17 cellular contexts compared by ENCODE assay signal in the genomic region with DNA sequence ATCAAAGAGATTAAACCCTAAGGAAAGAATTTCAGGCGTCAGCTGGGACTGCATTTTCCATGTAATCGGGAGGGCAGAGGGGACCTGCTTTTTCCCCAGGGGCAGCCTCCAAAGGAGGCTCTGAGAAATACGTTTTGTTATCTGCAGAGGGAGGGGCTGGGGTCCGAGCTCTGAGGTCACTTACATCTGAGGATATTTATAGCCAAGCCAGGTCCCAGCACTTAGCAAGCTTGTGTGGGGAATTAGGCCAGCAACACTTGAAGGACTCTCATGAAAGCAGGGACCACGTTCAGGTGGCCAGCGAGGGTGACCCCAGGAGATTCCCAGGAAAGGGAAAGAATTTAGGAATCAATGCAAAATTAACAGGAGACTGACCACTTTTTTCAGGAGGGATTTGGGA.
"Had no signal": no experiment of that assay in that cellular context is flagged by ENCODE, and none has a peak within 500 bp of the region (broad histone marks: within the 10 kb centered on the region; RNA-seq: fewer than 3 reads in every experiment).

No MANE protein-coding gene starts in this region.

- H3K27me3 ChIP-seq: body of pancreas had no signal

- H3K9me3 ChIP-seq: body of pancreas, prostate gland had no signal

- H3K36me3 ChIP-seq: prostate gland, WERI-Rb-1 had no signal

- H3K4me3 ChIP-seq: body of pancreas, prostate gland had no signal

- H3K27ac ChIP-seq: body of pancreas, epithelial cell of prostate, prostate gland, WERI-Rb-1 had no signal

- DNase-seq: activated CD4-positive, alpha-beta memory T cell treated with anti-CD3 and anti-CD28 coated beads, Interleukin-2, amount 10 ng/mL, durations not matched to agents 7 days and 5 days; activated CD4-positive, alpha-beta T cell treated with anti-CD3 and anti-CD28 coated beads for 36 hours; activated gamma-delta T cell treated with Interleukin-2 at 50 U/mL for 16 hours; activated naive CD8-positive, alpha-beta T cell treated with anti-CD3 and anti-CD28 coated beads for 36 hours; activated T-cell treated with anti-CD3 and anti-CD28 coated beads, Interleukin-2, amount 50 U/mL, for 72 hours; amygdala; body of pancreas; cerebellar nuclear complex; effector memory CD4-positive, alpha-beta T cell; naive thymus-derived CD8-positive, alpha-beta T cell; occipital lobe; stimulated activated CD4-positive, alpha-beta T cell treated with anti-CD3 and anti-CD28 coated beads, Interleukin-1b, Interleukin-23, amount 100 ng/mL, for 48 hours; WERI-Rb-1 had no signal

- ATAC-seq: activated CD4-positive, alpha-beta T cell treated with anti-CD3 and anti-CD28 coated beads for 36 hours; activated T-cell treated with anti-CD3 and anti-CD28 coated beads, Interleukin-2, amount 50 U/mL, for 72 hours; body of pancreas; left lobe of liver; naive thymus-derived CD8-positive, alpha-beta T cell; sciatic nerve had no signal
